In genomic region chr13:96044238-96044637, GRCh38 we compare ENCODE assay signal across 28 cellular contexts.
"Had no signal": no experiment of that assay in that cellular context is flagged by ENCODE, and none has a peak within 500 bp of the region (broad histone marks: within the 10 kb centered on the region; RNA-seq: fewer than 3 reads in every experiment).

No MANE protein-coding gene starts in this region.

- H3K27me3 ChIP-seq: ascending aorta, breast epithelium, cardiac muscle cell, colonic mucosa, esophagus squamous epithelium, gastroesophageal sphincter, heart right ventricle, hepatocyte had no signal

- H3K36me3 ChIP-seq: ascending aorta, breast epithelium, cardiac muscle cell, colonic mucosa had no signal

- H2AFZ ChIP-seq: hepatocyte had no signal

- H3K27ac ChIP-seq: ascending aorta, breast epithelium, cardiac muscle cell, colonic mucosa, epithelial cell of prostate, esophagus squamous epithelium, gastroesophageal sphincter, heart right ventricle, hepatocyte had no signal

- H3K4me1 ChIP-seq: ascending aorta, breast epithelium, colonic mucosa, esophagus squamous epithelium, gastroesophageal sphincter, heart right ventricle had no signal

- H3K4me2 ChIP-seq: hepatocyte had no signal

- ATAC-seq: activated naive CD4-positive, alpha-beta T cell treated with anti-CD3 and anti-CD28 coated beads, Interleukin-2, amount 50 U/mL, for 72 hours; activated T-cell treated with anti-CD3 and anti-CD28 coated beads, Interleukin-2, amount 50 U/mL, for 72 hours; gastroesophageal sphincter; heart right ventricle had no signal

- H3K9me3 ChIP-seq: colonic mucosa had no signal

- H3K4me3 ChIP-seq: ascending aorta, breast epithelium, cardiac muscle cell, colonic mucosa, esophagus squamous epithelium, gastroesophageal sphincter, heart right ventricle, hepatocyte had no signal

- DNase-seq: activated CD4-positive, alpha-beta memory T cell treated with anti-CD3 and anti-CD28 coated beads, Interleukin-2, amount 10 ng/mL, durations not matched to agents 7 days and 5 days; activated CD4-positive, alpha-beta T cell treated with anti-CD3 and anti-CD28 coated beads for 1 hour; activated CD4-positive, alpha-beta T cell treated with anti-CD3 and anti-CD28 coated beads for 4 hours; activated CD4-positive, alpha-beta T cell treated with anti-CD3 and anti-CD28 coated beads, Interleukin-2, amount 10 ng/mL, durations not matched to agents 7 days and 5 days; activated CD4-positive, alpha-beta T cell treated with anti-CD3 and anti-CD28 coated beads, Interleukin-2, amount 50 U/mL, for 4 hours; activated CD8-positive, alpha-beta memory T cell treated with anti-CD3 and anti-CD28 coated beads, Interleukin-2, amount 50 U/mL, for 48 hours; activated gamma-delta T cell; activated naive CD4-positive, alpha-beta T cell; activated naive CD4-positive, alpha-beta T cell treated with anti-CD3 and anti-CD28 coated beads, Interleukin-2, amount 10 ng/mL, durations not matched to agents 7 days and 5 days; activated naive CD8-positive, alpha-beta T cell treated with anti-CD3 and anti-CD28 coated beads, Interleukin-2, amount 10 ng/mL, durations not matched to agents 7 days and 5 days; activated T-cell treated with anti-CD3 and anti-CD28 coated beads for 4 hours; activated T-cell treated with anti-CD3 and anti-CD28 coated beads, Interleukin-2, amount 50 U/mL, for 24 hours; activated T-cell treated with anti-CD3 and anti-CD28 coated beads, Interleukin-2, amount 50 U/mL, for 72 hours; central memory CD4-positive, alpha-beta T cell; cerebellar nuclear complex; colonic mucosa; effector CD8-positive, alpha-beta T cell; esophagus squamous epithelium; foreskin melanocyte; heart right ventricle; T1000 had no signal
